ENCODE assay signal across 19 cellular contexts in genomic region chr20:20198011-20198410, GRCh38.
"Had no signal": no experiment of that assay in that cellular context is flagged by ENCODE, and none has a peak within 500 bp of the region (broad histone marks: within the 10 kb centered on the region; RNA-seq: fewer than 3 reads in every experiment).

No MANE protein-coding gene starts in this region.

- FAIRE-seq: frontal cortex, small intestine had no signal

- DNase-seq: colonic mucosa; effector memory CD4-positive, alpha-beta T cell; hypothalamus; immature natural killer cell; islet precursor cell; kidney glomerular epithelial cell; mesenchymal stem cell; midbrain; naive thymus-derived CD4-positive, alpha-beta T cell; right lobe of liver; small intestine; stimulated activated CD4-positive, alpha-beta T cell treated with anti-CD3 and anti-CD28 coated beads, Interleukin-12 subunit alpha, Interleukin-12 subunit beta, amount 100 ng/mL, for 4 hours; stimulated activated CD4-positive, alpha-beta T cell treated with anti-CD3 and anti-CD28 coated beads, Interleukin-2, amount 100 ng/mL, for 24 hours; stimulated activated CD4-positive, alpha-beta T cell treated with anti-CD3 and anti-CD28 coated beads, Interleukin-4, amount 100 ng/mL, for 24 hours; stimulated activated naive CD4-positive, alpha-beta T cell treated with Interleukin-2 at 50 U/mL for 16 hours; stomach; thyroid gland; trophoblast cell had no signal
